ENCODE assay signal across 8 cellular contexts in the genomic region with DNA sequence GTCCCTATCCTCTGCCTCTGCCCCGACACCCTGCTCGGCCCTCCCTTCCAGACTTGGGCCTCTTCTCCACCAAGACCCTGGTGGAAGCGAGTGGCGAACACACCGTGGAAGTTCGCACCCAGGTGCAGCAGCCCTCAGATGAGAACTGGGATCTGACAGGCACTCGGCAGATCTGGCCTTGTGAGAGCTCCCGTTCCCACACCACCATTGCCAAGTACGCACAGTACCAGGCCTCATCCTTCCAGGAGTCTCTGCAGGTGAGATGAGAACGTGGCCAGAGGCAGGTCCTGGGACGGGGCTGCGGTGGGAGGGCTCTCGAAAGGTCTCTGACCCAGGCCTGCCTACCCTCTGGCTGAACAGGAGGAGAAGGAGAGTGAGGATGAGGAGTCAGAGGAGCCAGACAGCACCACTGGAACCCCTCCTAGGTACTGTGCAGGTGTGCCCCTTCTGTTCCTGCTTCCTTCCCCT. TPM values are rescaled to one million over a fixed set of nuclear protein-coding genes. Genes with fewer than 3 reads are reported as not detected.
DNase-seq lines count a peak whose midpoint lies in the region; ATAC-seq and TF ChIP-seq lines count a peak whose summit lies in the region.

No MANE protein-coding gene starts in this region.

- no peak overlapping the region for H2BK5ac ChIP-seq in neuronal stem cell (ENCODE audit: low read length)

- peaks cover 49% of the 10 kb centered on the region for H3K36me3 Mint-ChIP-seq in brain

- peaks cover 20% of the 10 kb centered on the region for H3K79me1 ChIP-seq in neuronal stem cell (ENCODE audit: low read depth, low read length)

- in situ Hi-C loops in GM13977 (cut with MboI; ENCODE audit: low pct_unique_long_range_greater_than_20kb, low sequenced_read_pairs, unreplicated experiment), result no loop called here

- no peak overlapping the region for H2BK120ac ChIP-seq in neuronal stem cell (ENCODE audit: low read depth, low read length)

- H3K27me3 ChIP-seq in neuronal stem cell (ENCODE audit: control insufficient read depth in 3 of 3, insufficient read depth in 3 of 3, low read depth in 1 of 3, low read length in 3 of 3) (peaks cover 0 to 9% (median 0%) of the 10 kb centered on the region in 3 experiments), left ventricle myocardium inferior (ENCODE audit: low read depth) (no peaks in the 10 kb centered on the region)

- H2AFZ ChIP-seq in neuronal stem cell (ENCODE audit: low read length), result no peak overlapping the region

- peaks cover 3% of the 10 kb centered on the region for H3K27me3 Mint-ChIP-seq in brain

- H3K36me3 ChIP-seq in neuronal stem cell (replicated peaks in 1 of 2; ENCODE audit: control insufficient read depth in 2 of 2, insufficient read depth in 2 of 2, low read length in 2 of 2) (peaks cover 52 to 82% of the 10 kb centered on the region in 2 donors), left ventricle myocardium inferior (peaks cover 69% of the 10 kb centered on the region)

- no peak overlapping the region for H2BK15ac ChIP-seq in neuronal stem cell (ENCODE audit: low read length)

- peak overlapping the region; percentile 73 for H3K9ac ChIP-seq in neuronal stem cell (ENCODE audit: low read depth, low read length, poor library complexity)

- H3K23ac ChIP-seq in neuronal stem cell (ENCODE audit: low read depth, low read length, poor library complexity), result no peak overlapping the region

- H3K4me1 Mint-ChIP-seq in brain, result peaks cover 24% of the 10 kb centered on the region

- H3K27ac Mint-ChIP-seq in brain, result peak overlapping the region in 3 of 5 experiments; percentile 24 to 77 (median 73)

- no peak for ATAC-seq in HG02938 (IDR thresholded peaks at IDR 0.05; ENCODE audit: unreplicated experiment)

- H3K4ac ChIP-seq in neuronal stem cell (ENCODE audit: low read length), result no peak overlapping the region

- no peak overlapping the region for H4K8ac ChIP-seq in neuronal stem cell (ENCODE audit: low read depth, low read length)

- intact Hi-C loops in left ventricle myocardium inferior (cut with micrococcal nuclease), result no loop called here

- TF ChIP-seq CTCF in GM12875 (IDR thresholded peaks at IDR 0.05; ENCODE audit: borderline replicate concordance, insufficient read depth, low read depth, low read length), result no peak
- TF ChIP-seq CTCF in brain (conservative IDR thresholded peaks at IDR 0.05), result no peak
- no peak for TF ChIP-seq CTCF in GM13977 (IDR thresholded peaks at IDR 0.05; ENCODE audit: extremely low read depth, insufficient read depth, missing control alignments)
- TF ChIP-seq CTCF in left ventricle myocardium inferior (IDR thresholded peaks at IDR 0.05; ENCODE audit: borderline replicate concordance), result no peak

- no peaks in the 10 kb centered on the region for H3K9me3 ChIP-seq in neuronal stem cell (replicated peaks in 1 of 2; ENCODE audit: control insufficient read depth in 2 of 2, insufficient read depth in 1 of 2, low read depth in 1 of 2, low read length in 2 of 2)
- no peaks in the 10 kb centered on the region for H3K9me3 ChIP-seq in left ventricle myocardium inferior (replicated peaks)

- no peak overlapping the region for H3K27ac ChIP-seq in neuronal stem cell (replicated peaks; ENCODE audit: low read length)
- H3K27ac ChIP-seq in left ventricle myocardium inferior (replicated peaks), result no peak overlapping the region

- no peak overlapping the region for H4K91ac ChIP-seq in neuronal stem cell (ENCODE audit: low read depth, low read length, poor library complexity)

- no peak overlapping the region for H3K18ac ChIP-seq in neuronal stem cell (ENCODE audit: low read length)

- H3K14ac ChIP-seq in neuronal stem cell (ENCODE audit: low read length), result no peak overlapping the region

- H3K4me2 ChIP-seq in neuronal stem cell (ENCODE audit: insufficient read depth, low read length, poor library complexity, severe bottlenecking), result peak overlapping the region; percentile 38

- H3K4me3 ChIP-seq in GM12875 (ENCODE audit: low read depth, low read length) (peak overlapping the region; percentile 45), neuronal stem cell (ENCODE audit: low read length in 2 of 2) (no peak overlapping the region), left ventricle myocardium inferior (no peak overlapping the region)
- H3K4me3 ChIP-seq in Jurkat, Clone E6-1 (ENCODE audit: low read length), result peak overlapping the region; percentile 36

- WGBS in neuronal stem cell (ENCODE audit: extremely low coverage in 2 of 2, insufficient read length in 2 of 2, insufficient replicate concordance in 1 of 2), 2 donors, result no CpG with 5 or more reads among the region's 13 CpGs

- H3K4me3 Mint-ChIP-seq in brain, result peak overlapping the region in 2 of 5 experiments; percentile 45 to 70

- H3K4me1 ChIP-seq in neuronal stem cell (ENCODE audit: control insufficient read depth in 2 of 2, insufficient read depth in 1 of 2, low read depth in 1 of 2, low read length in 2 of 2) (peaks cover 18 to 19% of the 10 kb centered on the region in 2 donors), left ventricle myocardium inferior (peaks cover 44% of the 10 kb centered on the region)

- no peak for DNase-seq in Jurkat, Clone E6-1 (ENCODE audit: low read depth, low spot score)
- no peak for DNase-seq in neuronal stem cell (ENCODE audit: low spot score)
- no peak for DNase-seq in GM13977 (ENCODE audit: low spot score)
- no peak for DNase-seq in SIG-M5 (lab: John Stamatoyannopoulos, UW)
- DNase-seq in left ventricle myocardium inferior, result no peak

- H2AK5ac ChIP-seq in neuronal stem cell (ENCODE audit: low read depth, low read length), result no peak overlapping the region

- no peaks in the 10 kb centered on the region for H3K9me3 Mint-ChIP-seq in brain

- H2BK12ac ChIP-seq in neuronal stem cell (ENCODE audit: low read length), result no peak overlapping the region

RNA-seq across cellular contexts. Expression of a gene that starts 3.9 kb away (rescaled TPM):
- 1.8 TPM for polyA plus RNA-seq in Jurkat, Clone E6-1 (2012; ENCODE audit: insufficient read depth, insufficient read length)
- polyA plus RNA-seq in brain (ENCODE audit: insufficient read depth, low read depth, low replicate concordance), result 9.8 TPM
- polyA plus RNA-seq in neuronal stem cell (2013, experiment 1 of 2), result 132 TPM
- polyA plus RNA-seq in neuronal stem cell (2013, experiment 2 of 2), result 128 TPM
- 26.4 TPM for total RNA-seq in left ventricle myocardium inferior

RNA-seq across cellular contexts. Expression of a gene that starts 6.4 kb away (rescaled TPM):
- 224 TPM for polyA plus RNA-seq in Jurkat, Clone E6-1 (2012; ENCODE audit: insufficient read depth, insufficient read length)
- polyA plus RNA-seq in brain (ENCODE audit: insufficient read depth, low read depth, low replicate concordance), result 262 TPM
- 74.6 TPM for polyA plus RNA-seq in neuronal stem cell (2013, experiment 1 of 2)
- polyA plus RNA-seq in neuronal stem cell (2013, experiment 2 of 2), result 76.9 TPM
- 89.8 TPM for total RNA-seq in left ventricle myocardium inferior

RNA-seq across cellular contexts. Expression of a gene that starts 6.8 kb away (rescaled TPM):
- polyA plus RNA-seq in Jurkat, Clone E6-1 (2012; ENCODE audit: insufficient read depth, insufficient read length), result 15.5 TPM
- polyA plus RNA-seq in brain (ENCODE audit: insufficient read depth, low read depth, low replicate concordance), result 11.5 TPM
- polyA plus RNA-seq in neuronal stem cell (2013, experiment 1 of 2), result 10.9 TPM
- 10.9 TPM for polyA plus RNA-seq in neuronal stem cell (2013, experiment 2 of 2)
- 17.8 TPM for total RNA-seq in left ventricle myocardium inferior

RNA-seq across cellular contexts. Expression of a gene that starts 17.0 kb away (rescaled TPM):
- polyA plus RNA-seq in Jurkat, Clone E6-1 (2012; ENCODE audit: insufficient read depth, insufficient read length), result 18.9 TPM
- polyA plus RNA-seq in brain (ENCODE audit: insufficient read depth, low read depth, low replicate concordance), result 31.8 TPM
- polyA plus RNA-seq in neuronal stem cell (2013, experiment 1 of 2), result 20.0 TPM
- 21.1 TPM for polyA plus RNA-seq in neuronal stem cell (2013, experiment 2 of 2)
- total RNA-seq in left ventricle myocardium inferior, result 23.3 TPM

RNA-seq across cellular contexts. Expression of a gene that starts 37.6 kb away (rescaled TPM):
- 180 TPM for polyA plus RNA-seq in Jurkat, Clone E6-1 (2012; ENCODE audit: insufficient read depth, insufficient read length)
- polyA plus RNA-seq in brain (ENCODE audit: insufficient read depth, low read depth, low replicate concordance), result 76.2 TPM
- 17.8 TPM for polyA plus RNA-seq in neuronal stem cell (2013, experiment 1 of 2)
- 15.7 TPM for polyA plus RNA-seq in neuronal stem cell (2013, experiment 2 of 2)
- total RNA-seq in left ventricle myocardium inferior, result 15.6 TPM

Comparison
In these comparisons a context has a peak if more than half of its experiments do, and no peak if none do; other contexts are left out.
1. H3K4me3 ChIP-seq: peak in GM12875 (single experiment) and Jurkat, Clone E6-1 (single experiment); none in neuronal stem cell (0 of 2) and left ventricle myocardium inferior (single experiment).